Comparison of ENCODE assay signal across 23 cellular contexts in the genomic region with DNA sequence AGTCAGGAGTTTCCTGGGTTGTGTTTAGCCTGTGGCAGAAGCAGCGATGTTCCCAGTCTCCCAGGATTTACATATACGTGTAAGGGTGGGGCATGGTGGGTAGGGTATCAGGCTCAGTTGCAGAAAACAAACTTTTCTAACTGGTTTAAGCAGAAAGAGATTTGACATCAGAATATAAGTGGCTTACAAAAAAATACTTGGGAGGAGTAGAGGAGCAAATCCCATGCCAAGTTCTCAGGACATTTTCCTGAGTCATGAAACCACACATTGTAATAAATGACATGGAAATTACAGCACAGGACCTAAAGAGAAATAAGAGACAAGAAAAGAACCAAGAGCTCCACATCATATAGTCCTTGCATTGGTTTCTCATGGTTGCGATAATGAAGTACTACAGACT. TPM values are rescaled to one million over a fixed set of nuclear protein-coding genes. Genes with fewer than 3 reads are reported as not detected.
DNase-seq lines count a peak whose midpoint lies in the region; TF ChIP-seq lines count a peak whose summit lies in the region.
"Had no signal": no experiment of that assay in that cellular context is flagged by ENCODE, and none has a peak within 500 bp of the region (broad histone marks: within the 10 kb centered on the region; RNA-seq: fewer than 3 reads in every experiment).

No MANE protein-coding gene starts in this region.

- TF ChIP-seq CTCF in fibroblast of mammary gland (conservative IDR thresholded peaks at IDR 0.05; ENCODE audit: control insufficient read depth, insufficient read depth, low read depth, low read length): no peak
- no peak for TF ChIP-seq CTCF in dorsolateral prefrontal cortex (IDR thresholded peaks at IDR 0.05 in 54 of 56, conservative IDR thresholded peaks at IDR 0.05 in 2 of 56; ENCODE audit: low read depth in 1 of 56, partially characterized antibody in 56 of 56)
- no peak for TF ChIP-seq CTCF in glutamatergic neuron (IDR thresholded peaks at IDR 0.05; ENCODE audit: partially characterized antibody, unreplicated experiment)

- H3K36me3 Mint-ChIP-seq in glutamatergic neuron (ENCODE audit: unreplicated experiment): no peaks in the 10 kb centered on the region
- H3K36me3 Mint-ChIP-seq: CD4-positive, CD25-positive, alpha-beta regulatory T cell; stimulated activated naive B cell treated with anti-CD40 and anti-IgM and Interleukin-4, amounts not matched to agents 10 μg/mL and 1 μg/mL and 100 μg/mL, for 72 hours had no signal

- H3K4me3 Mint-ChIP-seq in glutamatergic neuron (ENCODE audit: unreplicated experiment): no peak overlapping the region
- H3K4me3 Mint-ChIP-seq: CD4-positive, CD25-positive, alpha-beta regulatory T cell; H9; neural crest cell; stimulated activated naive B cell treated with anti-CD40 and anti-IgM and Interleukin-4, amounts not matched to agents 10 μg/mL and 1 μg/mL and 100 μg/mL, for 72 hours had no signal

- peaks cover 10% of the 10 kb centered on the region for H3K4me1 Mint-ChIP-seq in glutamatergic neuron (ENCODE audit: low read depth, unreplicated experiment)
- H3K4me1 Mint-ChIP-seq: CD4-positive, CD25-positive, alpha-beta regulatory T cell; neural crest cell had no signal

- H3K4me1 ChIP-seq in SJCRH30: peaks cover 23% of the 10 kb centered on the region
- H3K4me1 ChIP-seq: Peyer's patch had no signal

- H3K27me3 ChIP-seq in SJCRH30 (no peaks in the 10 kb centered on the region), dorsolateral prefrontal cortex (no peaks in the 10 kb centered on the region)
- H3K27me3 ChIP-seq: body of pancreas, Peyer's patch had no signal

- H3K4me3 ChIP-seq in SJCRH30 (no peak overlapping the region), fibroblast of mammary gland (ENCODE audit: control insufficient read depth, low read depth, low read length) (no peak overlapping the region), dorsolateral prefrontal cortex (no peak overlapping the region)
- H3K4me3 ChIP-seq: body of pancreas, Peyer's patch had no signal

- no peaks in the 10 kb centered on the region for H3K36me3 ChIP-seq in SJCRH30
- H3K36me3 ChIP-seq: Peyer's patch had no signal

- intact Hi-C loops in dorsolateral prefrontal cortex (cut with DNase I): no loop called here

- H3K27ac Mint-ChIP-seq in glutamatergic neuron (ENCODE audit: unreplicated experiment): no peak overlapping the region
- H3K27ac Mint-ChIP-seq: CD4-positive, CD25-positive, alpha-beta regulatory T cell; H9; stimulated activated naive B cell treated with anti-CD40 and anti-IgM and Interleukin-4, amounts not matched to agents 10 μg/mL and 1 μg/mL and 100 μg/mL, for 72 hours had no signal

- peaks cover 3% of the 10 kb centered on the region for H3K9me3 Mint-ChIP-seq in glutamatergic neuron (ENCODE audit: unreplicated experiment)
- H3K9me3 Mint-ChIP-seq: H9; neural crest cell; stimulated activated naive B cell treated with anti-CD40 and anti-IgM and Interleukin-4, amounts not matched to agents 10 μg/mL and 1 μg/mL and 100 μg/mL, for 72 hours had no signal

- DNase-seq in A172 (ENCODE audit: low spot score) (peak; percentile 80), GM04504 (ENCODE audit: low read depth) (peak; percentile 6), SJCRH30 (peak in 1 of 2 experiments; percentile 16), fibroblast of mammary gland (ENCODE audit: low read depth) (peak; percentile 2), dorsolateral prefrontal cortex (no peak), glutamatergic neuron (no peak), substantia nigra (lab: John Stamatoyannopoulos, UW) (no peak), pons (ENCODE audit: low spot score) (no peak)
- DNase-seq: activated naive CD4-positive, alpha-beta T cell treated with anti-CD3 and anti-CD28 coated beads, Interleukin-2, amount 50 U/mL, for 16 hours; activated T-cell treated with anti-CD3 and anti-CD28 coated beads for 4 hours; body of pancreas; CD4-positive, CD25-positive, alpha-beta regulatory T cell; dermis blood vessel endothelial cell; DMS53; H9; hippocampal formation; kidney glomerular epithelial cell; MM.1S; Peyer's patch; retina; stimulated activated naive B cell treated with anti-CD40 and anti-IgM and Interleukin-4, amounts not matched to agents 10 μg/mL and 1 μg/mL and 100 μg/mL, for 72 hours; trophoblast cell had no signal

- H3K27me3 Mint-ChIP-seq in glutamatergic neuron (ENCODE audit: unreplicated experiment): peaks cover 2% of the 10 kb centered on the region

- no peaks in the 10 kb centered on the region for H3K9me3 ChIP-seq in SJCRH30 (replicated peaks)
- H3K9me3 ChIP-seq: body of pancreas, Peyer's patch had no signal

- H3K27ac ChIP-seq in SJCRH30 (peak overlapping the region; percentile 29; the same call in 1 of the 2 replicates), dorsolateral prefrontal cortex (no peak overlapping the region), substantia nigra (ENCODE audit: low read depth, low read length, poor library complexity, severe bottlenecking) (no peak overlapping the region)
- H3K27ac ChIP-seq: body of pancreas, Peyer's patch had no signal

RNA-seq across cellular contexts. Expression of a gene that starts 26.2 kb away (rescaled TPM):
- 21.2 and 24.1 TPM in 2 replicates for total RNA-seq in A172 (2014; rRNA removed; shearing (Covaris generic))
- total RNA-seq in SJCRH30 (2014; rRNA removed; shearing (Covaris generic)): 17.1 and 18.1 TPM in 2 replicates
- total RNA-seq in dorsolateral prefrontal cortex (100 to 1,000 TPM in 78 of 120 experiments, 10 to 100 TPM in 42; 61.9 to 167 (median 107) TPM), glutamatergic neuron (ENCODE audit: unreplicated experiment) (70.6 TPM)

Comparison
In these comparisons a context has a peak if more than half of its experiments do, and no peak if none do; other contexts are left out.
1. DNase-seq: peak in A172 (single experiment), GM04504 (single experiment) and fibroblast of mammary gland (single experiment); none in dorsolateral prefrontal cortex (0 of 10), glutamatergic neuron (single experiment), substantia nigra (0 of 49) and pons (single experiment).